In genomic region chr6:108114861-108115597, GRCh38 we compare ENCODE assay signal across 9 cellular contexts. TPM values are rescaled to one million over a fixed set of nuclear protein-coding genes. Genes with fewer than 3 reads are reported as not detected.
DNase-seq lines count a peak whose midpoint lies in the region; ATAC-seq, FAIRE-seq and TF ChIP-seq lines count a peak whose summit lies in the region.
"Had no signal": no experiment of that assay in that cellular context is flagged by ENCODE, and none has a peak within 500 bp of the region (broad histone marks: within the 10 kb centered on the region; RNA-seq: fewer than 3 reads in every experiment).

No MANE protein-coding gene starts in this region.

- H4K20me1 ChIP-seq in keratinocyte (ENCODE audit: control insufficient read depth, extremely low read depth, insufficient read depth, low read length) = no peaks in the 10 kb centered on the region

- H2AFZ ChIP-seq in keratinocyte (ENCODE audit: control insufficient read depth, low read length) = peak overlapping the region; percentile 77

- no peaks in the 10 kb centered on the region for H3K9me3 ChIP-seq in NT2/D1 (ENCODE audit: insufficient read depth, low read length)
- no peaks in the 10 kb centered on the region for H3K9me3 ChIP-seq in keratinocyte (ENCODE audit: control insufficient read depth, low read depth, low read length)
- H3K9me3 ChIP-seq in HAP-1 = no peaks in the 10 kb centered on the region

- ATAC-seq in GM18868 (IDR thresholded peaks at IDR 0.05; ENCODE audit: unreplicated experiment) = no peak

- FAIRE-seq in keratinocyte (lab: Jason Lieb, UNC) = no peak

- H3K27ac ChIP-seq in brain microvascular endothelial cell (no peak overlapping the region), keratinocyte (ENCODE audit: control insufficient read depth, insufficient read depth, low read length) (no peak overlapping the region)
- H3K27ac ChIP-seq: SK-N-MC had no signal

- H3K4me3 ChIP-seq in NT2/D1 (ENCODE audit: insufficient read length, low read depth) = peak overlapping the region; percentile 42
- H3K4me3 ChIP-seq in brain microvascular endothelial cell (ENCODE audit: low read depth, low read length) = peak overlapping the region; percentile 51
- peak overlapping the region; percentile 33 to 69 (median 33) for H3K4me3 ChIP-seq in keratinocyte (ENCODE audit: control insufficient read depth in 2 of 3, extremely low read depth in 1 of 3, insufficient read depth in 2 of 3, low read depth in 1 of 3, low read length in 3 of 3)
- H3K4me3 ChIP-seq in HAP-1 = no peak overlapping the region
- H3K4me3 ChIP-seq: SK-N-MC had no signal

- DNase-seq in NT2/D1 (ENCODE audit: low read depth, low spot score) (no peak), brain microvascular endothelial cell (peak; percentile 59), keratinocyte (ENCODE audit: low read depth, low spot score) (no peak), SKM-1 treated with dmso at 0.1 percent for 144 hours (lab: John Stamatoyannopoulos, UW; ENCODE audit: unreplicated experiment) (no peak), HAP-1 (ENCODE audit: low spot score in 2 of 2) (no peak)
- peak; percentile 38 for DNase-seq in stimulated activated CD4-positive, alpha-beta T cell treated with anti-CD3 and anti-CD28 coated beads, Interleukin-4, amount 100 ng/mL, for 1 hour

- peak overlapping the region; percentile 89 for H3K4me2 ChIP-seq in keratinocyte (ENCODE audit: control insufficient read depth, extremely low read depth, insufficient read depth, low read depth, low read length)

- H3K27me3 ChIP-seq in NT2/D1 (ENCODE audit: insufficient read depth, insufficient read length) (peaks cover 82% of the 10 kb centered on the region), brain microvascular endothelial cell (replicated peaks) (peaks cover 52% of the 10 kb centered on the region), keratinocyte (ENCODE audit: control insufficient read depth, extremely low read depth, insufficient read depth, low read length) (peaks cover 74% of the 10 kb centered on the region), HAP-1 (ENCODE audit: low read depth) (no peaks in the 10 kb centered on the region)

- TF ChIP-seq CTCF in GM12873 (IDR thresholded peaks at IDR 0.05; ENCODE audit: insufficient read depth, low read depth, low read length, missing control alignments) (peak; percentile 3), brain microvascular endothelial cell (IDR thresholded peaks at IDR 0.05; ENCODE audit: low read depth, low read length, missing control alignments) (peak; percentile 39), keratinocyte (optimal IDR thresholded peaks at IDR 0.05 in 1 of 3, IDR thresholded peaks at IDR 0.05 in 1 of 3, conservative IDR thresholded peaks at IDR 0.05 in 1 of 3; ENCODE audit: extremely low read depth in 1 of 3, insufficient read depth in 2 of 3, low read length in 3 of 3) (peak in 2 of 3 experiments; percentile 20)

- H3K36me3 ChIP-seq in NT2/D1 (ENCODE audit: insufficient read depth, insufficient read length, low read length) (no peaks in the 10 kb centered on the region), brain microvascular endothelial cell (replicated peaks) (no peaks in the 10 kb centered on the region), keratinocyte (ENCODE audit: control insufficient read depth in 2 of 2, extremely low read depth in 1 of 2, insufficient read depth in 2 of 2, low read length in 2 of 2) (no peaks in the 10 kb centered on the region), HAP-1 (replicated peaks) (no peaks in the 10 kb centered on the region)

- H3K4me1 ChIP-seq in NT2/D1 (ENCODE audit: insufficient read depth, insufficient read length) (peaks cover 12% of the 10 kb centered on the region), keratinocyte (ENCODE audit: control insufficient read depth, extremely low read depth, insufficient read depth, low read length) (peaks cover 29% of the 10 kb centered on the region), HAP-1 (no peaks in the 10 kb centered on the region; the same call in 1 of the 2 replicates)

- dilution Hi-C loops in keratinocyte (cut with MboI; ENCODE audit: extremely low pct_ligation_motif_present, low sequenced_read_pairs) = no loop called here

- peak overlapping the region; percentile 50 for H3K9ac ChIP-seq in NT2/D1 (ENCODE audit: insufficient read length, low read depth)
- no peak overlapping the region for H3K9ac ChIP-seq in keratinocyte (ENCODE audit: control insufficient read depth, extremely low read depth, insufficient read depth, low read length)

- no peaks in the 10 kb centered on the region for H3K9me1 ChIP-seq in keratinocyte (ENCODE audit: control insufficient read depth, extremely low read depth, insufficient read depth, low read length)

- in situ Hi-C loops in brain microvascular endothelial cell (cut with HindIII; ENCODE audit: low pct_ligation_motif_present, low sequenced_read_pairs) (loop anchor here (25.0 kb wide), 1 partner anchor 372 kb away; no protein-coding TSS in a partner anchor), HAP-1 (cut with MboI; ENCODE audit: low sequenced_read_pairs) (loop anchor here (5.0 to 25.0 kb wide), 3 partner anchors 380 to 947 kb away; no protein-coding TSS in a partner anchor)

- no peaks in the 10 kb centered on the region for H3K79me2 ChIP-seq in keratinocyte (ENCODE audit: control insufficient read depth, insufficient read depth, low read length)

RNA-seq across cellular contexts. Expression of gene OSTM1, which starts 40.5 kb away (rescaled TPM):
- polyA plus RNA-seq in keratinocyte = 21.9 to 71.3 TPM (median 51.0 TPM) in 3 replicates
- 21.5 TPM for polyA plus RNA-seq in keratinocyte (2011; ENCODE audit: low read depth)
- polyA plus RNA-seq in keratinocyte (2011; cell fraction: cytosol; rRNA removed) = 13.7 and 37.9 TPM in 2 replicates
- polyA plus RNA-seq in keratinocyte (2011; cell fraction: nucleus; rRNA removed) = 49.0 and 65.5 TPM in 2 replicates
- polyA plus RNA-seq in keratinocyte (2012; ENCODE audit: low replicate concordance) = 27.8 and 58.1 TPM in 2 replicates
- 21.5 to 37.4 TPM (median 37.2 TPM) in 3 replicates for polyA minus RNA-seq in keratinocyte
- polyA minus RNA-seq in keratinocyte (2011; cell fraction: cytosol; rRNA and poly(A)+ RNA removed) = 82.9 TPM
- polyA minus RNA-seq in keratinocyte (2011; cell fraction: nucleus; rRNA and poly(A)+ RNA removed) = 44.7 and 123 TPM in 2 replicates

RNA-seq across cellular contexts. Expression of gene NR2E1, which starts 50.8 kb away (rescaled TPM):
- polyA plus RNA-seq in keratinocyte = 0.04 TPM in 1 of 3 replicates, not detected in the others
- polyA plus RNA-seq in keratinocyte (2011; ENCODE audit: low read depth) = not detected
- polyA plus RNA-seq in keratinocyte (2011; cell fraction: cytosol; rRNA removed) = not detected in 2 replicates
- polyA plus RNA-seq in keratinocyte (2011; cell fraction: nucleus; rRNA removed) = not detected in 2 replicates
- polyA plus RNA-seq in keratinocyte (2012; ENCODE audit: low replicate concordance) = not detected in 2 replicates
- polyA minus RNA-seq in keratinocyte = not detected in 3 replicates
- not detected for polyA minus RNA-seq in keratinocyte (2011; cell fraction: cytosol; rRNA and poly(A)+ RNA removed)
- not detected in 2 replicates for polyA minus RNA-seq in keratinocyte (2011; cell fraction: nucleus; rRNA and poly(A)+ RNA removed)

Comparison
In these comparisons a context has a peak if more than half of its experiments do, and no peak if none do; other contexts are left out.
1. DNase-seq: peak in brain microvascular endothelial cell (single experiment) and stimulated activated CD4-positive, alpha-beta T cell treated with anti-CD3 and anti-CD28 coated beads, Interleukin-4, amount 100 ng/mL, for 1 hour (single experiment); none in NT2/D1 (single experiment), keratinocyte (single experiment), SKM-1 treated with dmso at 0.1 percent for 144 hours (single experiment) and HAP-1 (0 of 2).
2. Peak in every context shown above with its lines, with median percentiles within 50 percentile points of each other: CTCF ChIP-seq.